In genomic region chr13:79459906-79460305, GRCh38 we compare ENCODE assay signal across 15 cellular contexts.
"Had no signal": no experiment of that assay in that cellular context is flagged by ENCODE, and none has a peak within 500 bp of the region (broad histone marks: within the 10 kb centered on the region; RNA-seq: fewer than 3 reads in every experiment).

No MANE protein-coding gene starts in this region.

- H3K27me3 ChIP-seq: ovary, uterus had no signal

- H3K9me3 ChIP-seq: ovary, uterus had no signal

- H3K4me1 ChIP-seq: uterus had no signal

- H3K36me3 ChIP-seq: ovary, uterus had no signal

- H3K27ac ChIP-seq: ovary, uterus, VCaP had no signal

- H3K4me3 ChIP-seq: ovary, uterus had no signal

- DNase-seq: activated CD4-positive, alpha-beta memory T cell treated with anti-CD3 and anti-CD28 coated beads for 36 hours; activated naive CD4-positive, alpha-beta T cell treated with anti-CD3 and anti-CD28 coated beads, Interleukin-2, amount 50 U/mL, for 16 hours; amniotic stem cell; cerebellar nuclear complex; effector memory CD8-positive, alpha-beta T cell; erythroblast; glutamatergic neuron; left ventricle myocardium superior; mesendoderm; ovary; retina; SW 1271; T1000; uterus had no signal
